1 cellular context compared by ENCODE assay signal in genomic region chr13:27621366-27622101, GRCh38.
A peak's percentile ranks its signal among the peaks of the same experiment; 100 is the strongest.
TF ChIP-seq lines count a peak whose summit lies in the region.

A gene with protein sequence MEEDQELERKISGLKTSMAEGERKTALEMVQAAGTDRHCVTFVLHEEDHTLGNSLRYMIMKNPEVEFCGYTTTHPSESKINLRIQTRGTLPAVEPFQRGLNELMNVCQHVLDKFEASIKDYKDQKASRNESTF (plus strand): TSS chr13:27621892. CDS start chr13:27621984, 92 bp downstream.

TF ChIP-seq in HepG2, 621 proteins besides CTCF, POLR2A, EP300 and RAD21 (continued from another document and continues in another):
- TF ChIP-seq ZNF646 (CRISPR knock-in tag; IDR thresholded peaks at IDR 0.05) (0 out of 2 replicates have a peak, but pooled peaks have one; percentile 34), ZNF800 (CRISPR knock-in tag; IDR thresholded peaks at IDR 0.05) (no peak), ZNF607 (CRISPR knock-in tag; IDR thresholded peaks at IDR 0.05; ENCODE audit: borderline replicate concordance) (peak; percentile 67), NR0B2 (CRISPR knock-in tag; IDR thresholded peaks at IDR 0.05) (peak; percentile 46; the same call in 1 of the 2 replicates), ZNF205 (CRISPR knock-in tag; IDR thresholded peaks at IDR 0.05) (no peak), ZNF484 (CRISPR knock-in tag; IDR thresholded peaks at IDR 0.05; ENCODE audit: borderline replicate concordance, low read depth) (no peak), ZNF652 (CRISPR knock-in tag; IDR thresholded peaks at IDR 0.05; ENCODE audit: borderline replicate concordance, low read depth) (no peak), XBP1 (CRISPR knock-in tag; IDR thresholded peaks at IDR 0.05) (no peak), SRSF1 (optimal IDR thresholded peaks at IDR 0.05; ENCODE audit: low read depth, low read length) (no peak), HNRNPH1 (optimal IDR thresholded peaks at IDR 0.05; ENCODE audit: low read depth, low read length) (no peak), ZNF691 (CRISPR knock-in tag; IDR thresholded peaks at IDR 0.05; ENCODE audit: borderline replicate concordance, low read depth) (peak; percentile 96), ZNF180 (CRISPR knock-in tag; IDR thresholded peaks at IDR 0.05; ENCODE audit: borderline replicate concordance, low read depth) (no peak), CENPT (CRISPR knock-in tag; IDR thresholded peaks at IDR 0.05; ENCODE audit: low read depth) (peak; percentile 68; the same call in 1 of the 2 replicates), ZFP36L1 (CRISPR knock-in tag; IDR thresholded peaks at IDR 0.05) (0 out of 2 replicates have a peak, but pooled peaks have one; percentile 19), KLF16 (CRISPR knock-in tag; IDR thresholded peaks at IDR 0.05) (no peak), CREB3 (CRISPR knock-in tag; IDR thresholded peaks at IDR 0.05) (no peak), ZNF768 (CRISPR knock-in tag; IDR thresholded peaks at IDR 0.05) (peak; percentile 51; the same call in 1 of the 2 replicates), ZNF605 (CRISPR knock-in tag; IDR thresholded peaks at IDR 0.05) (peak; percentile 64; the same call in 1 of the 2 replicates), MAFK (conservative IDR thresholded peaks at IDR 0.05 in 1 of 2, IDR thresholded peaks at IDR 0.05 in 1 of 2; ENCODE audit: low read length in 2 of 2) (no peak), ZNF33B (CRISPR knock-in tag; IDR thresholded peaks at IDR 0.05) (no peak), SPEN (CRISPR knock-in tag; IDR thresholded peaks at IDR 0.05; ENCODE audit: low read depth) (peak; percentile 66; the same call in 1 of the 2 replicates), ZBTB20 (CRISPR knock-in tag; IDR thresholded peaks at IDR 0.05; ENCODE audit: borderline replicate concordance, low read depth) (peak; percentile 69; the same call in 1 of the 2 replicates), ZNF660 (CRISPR knock-in tag; IDR thresholded peaks at IDR 0.05; ENCODE audit: borderline replicate concordance, low read depth) (no peak), RFX3 (CRISPR knock-in tag; IDR thresholded peaks at IDR 0.05) (no peak), SAP130 (CRISPR knock-in tag; IDR thresholded peaks at IDR 0.05; ENCODE audit: low read depth) (peak; percentile 83), ZNF510 (CRISPR knock-in tag; IDR thresholded peaks at IDR 0.05; ENCODE audit: low read depth) (0 out of 2 replicates have a peak, but pooled peaks have one; percentile 40), ATF4 (CRISPR knock-in tag; IDR thresholded peaks at IDR 0.05) (peak in 1 of 2 experiments; percentile 31; a peak in 1 of 4 replicates), ZNF451 (CRISPR knock-in tag; IDR thresholded peaks at IDR 0.05) (no peak), POLR2G (IDR thresholded peaks at IDR 0.05; ENCODE audit: low read depth, low read length) (peak; percentile 88), HNRNPK (IDR thresholded peaks at IDR 0.05; ENCODE audit: low read depth, low read length, poor library complexity, severe bottlenecking) (peak; percentile 7), TAF1 (CRISPR knock-in tag; IDR thresholded peaks at IDR 0.05) (peak; percentile 93), ISX (CRISPR knock-in tag; conservative IDR thresholded peaks at IDR 0.05) (no peak), ZNF615 (CRISPR knock-in tag; IDR thresholded peaks at IDR 0.05; ENCODE audit: borderline replicate concordance) (no peak), ARNTL (CRISPR knock-in tag; IDR thresholded peaks at IDR 0.05) (peak; percentile 95), REL (CRISPR knock-in tag; conservative IDR thresholded peaks at IDR 0.05) (peak; percentile 73; the same call in 1 of the 2 replicates)
- TF ChIP-seq, protein P1, sequence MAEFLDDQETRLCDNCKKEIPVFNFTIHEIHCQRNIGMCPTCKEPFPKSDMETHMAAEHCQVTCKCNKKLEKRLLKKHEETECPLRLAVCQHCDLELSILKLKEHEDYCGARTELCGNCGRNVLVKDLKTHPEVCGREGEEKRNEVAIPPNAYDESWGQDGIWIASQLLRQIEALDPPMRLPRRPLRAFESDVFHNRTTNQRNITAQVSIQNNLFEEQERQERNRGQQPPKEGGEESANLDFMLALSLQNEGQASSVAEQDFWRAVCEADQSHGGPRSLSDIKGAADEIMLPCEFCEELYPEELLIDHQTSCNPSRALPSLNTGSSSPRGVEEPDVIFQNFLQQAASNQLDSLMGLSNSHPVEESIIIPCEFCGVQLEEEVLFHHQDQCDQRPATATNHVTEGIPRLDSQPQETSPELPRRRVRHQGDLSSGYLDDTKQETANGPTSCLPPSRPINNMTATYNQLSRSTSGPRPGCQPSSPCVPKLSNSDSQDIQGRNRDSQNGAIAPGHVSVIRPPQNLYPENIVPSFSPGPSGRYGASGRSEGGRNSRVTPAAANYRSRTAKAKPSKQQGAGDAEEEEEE (CRISPR knock-in tag; IDR thresholded peaks at IDR 0.05; ENCODE audit: borderline replicate concordance): no peak
- TF ChIP-seq, protein P2, sequence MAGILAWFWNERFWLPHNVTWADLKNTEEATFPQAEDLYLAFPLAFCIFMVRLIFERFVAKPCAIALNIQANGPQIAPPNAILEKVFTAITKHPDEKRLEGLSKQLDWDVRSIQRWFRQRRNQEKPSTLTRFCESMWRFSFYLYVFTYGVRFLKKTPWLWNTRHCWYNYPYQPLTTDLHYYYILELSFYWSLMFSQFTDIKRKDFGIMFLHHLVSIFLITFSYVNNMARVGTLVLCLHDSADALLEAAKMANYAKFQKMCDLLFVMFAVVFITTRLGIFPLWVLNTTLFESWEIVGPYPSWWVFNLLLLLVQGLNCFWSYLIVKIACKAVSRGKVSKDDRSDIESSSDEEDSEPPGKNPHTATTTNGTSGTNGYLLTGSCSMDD (CRISPR knock-in tag; IDR thresholded peaks at IDR 0.05): no peak
- TF ChIP-seq, protein P3, sequence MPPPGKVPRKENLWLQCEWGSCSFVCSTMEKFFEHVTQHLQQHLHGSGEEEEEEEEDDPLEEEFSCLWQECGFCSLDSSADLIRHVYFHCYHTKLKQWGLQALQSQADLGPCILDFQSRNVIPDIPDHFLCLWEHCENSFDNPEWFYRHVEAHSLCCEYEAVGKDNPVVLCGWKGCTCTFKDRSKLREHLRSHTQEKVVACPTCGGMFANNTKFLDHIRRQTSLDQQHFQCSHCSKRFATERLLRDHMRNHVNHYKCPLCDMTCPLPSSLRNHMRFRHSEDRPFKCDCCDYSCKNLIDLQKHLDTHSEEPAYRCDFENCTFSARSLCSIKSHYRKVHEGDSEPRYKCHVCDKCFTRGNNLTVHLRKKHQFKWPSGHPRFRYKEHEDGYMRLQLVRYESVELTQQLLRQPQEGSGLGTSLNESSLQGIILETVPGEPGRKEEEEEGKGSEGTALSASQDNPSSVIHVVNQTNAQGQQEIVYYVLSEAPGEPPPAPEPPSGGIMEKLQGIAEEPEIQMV (CRISPR knock-in tag; IDR thresholded peaks at IDR 0.05; ENCODE audit: low read depth): peak; percentile 70; the same call in 1 of the 2 replicates
- TF ChIP-seq, protein P4, sequence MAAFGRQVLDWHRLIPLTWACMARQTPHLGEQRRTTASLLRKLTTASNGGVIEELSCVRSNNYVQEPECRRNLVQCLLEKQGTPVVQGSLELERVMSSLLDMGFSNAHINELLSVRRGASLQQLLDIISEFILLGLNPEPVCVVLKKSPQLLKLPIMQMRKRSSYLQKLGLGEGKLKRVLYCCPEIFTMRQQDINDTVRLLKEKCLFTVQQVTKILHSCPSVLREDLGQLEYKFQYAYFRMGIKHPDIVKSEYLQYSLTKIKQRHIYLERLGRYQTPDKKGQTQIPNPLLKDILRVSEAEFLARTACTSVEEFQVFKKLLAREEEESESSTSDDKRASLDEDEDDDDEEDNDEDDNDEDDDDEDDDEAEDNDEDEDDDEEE (CRISPR knock-in tag; IDR thresholded peaks at IDR 0.05): no peak
- TF ChIP-seq, protein P5, sequence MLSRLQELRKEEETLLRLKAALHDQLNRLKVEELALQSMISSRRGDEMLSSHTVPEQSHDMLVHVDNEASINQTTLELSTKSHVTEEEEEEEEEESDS (CRISPR knock-in tag; IDR thresholded peaks at IDR 0.05; ENCODE audit: borderline replicate concordance): no peak
- TF ChIP-seq, protein P6, sequence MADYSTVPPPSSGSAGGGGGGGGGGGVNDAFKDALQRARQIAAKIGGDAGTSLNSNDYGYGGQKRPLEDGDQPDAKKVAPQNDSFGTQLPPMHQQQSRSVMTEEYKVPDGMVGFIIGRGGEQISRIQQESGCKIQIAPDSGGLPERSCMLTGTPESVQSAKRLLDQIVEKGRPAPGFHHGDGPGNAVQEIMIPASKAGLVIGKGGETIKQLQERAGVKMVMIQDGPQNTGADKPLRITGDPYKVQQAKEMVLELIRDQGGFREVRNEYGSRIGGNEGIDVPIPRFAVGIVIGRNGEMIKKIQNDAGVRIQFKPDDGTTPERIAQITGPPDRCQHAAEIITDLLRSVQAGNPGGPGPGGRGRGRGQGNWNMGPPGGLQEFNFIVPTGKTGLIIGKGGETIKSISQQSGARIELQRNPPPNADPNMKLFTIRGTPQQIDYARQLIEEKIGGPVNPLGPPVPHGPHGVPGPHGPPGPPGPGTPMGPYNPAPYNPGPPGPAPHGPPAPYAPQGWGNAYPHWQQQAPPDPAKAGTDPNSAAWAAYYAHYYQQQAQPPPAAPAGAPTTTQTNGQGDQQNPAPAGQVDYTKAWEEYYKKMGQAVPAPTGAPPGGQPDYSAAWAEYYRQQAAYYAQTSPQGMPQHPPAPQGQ (CRISPR knock-in tag; IDR thresholded peaks at IDR 0.05; ENCODE audit: borderline replicate concordance): no peak
